ENCODE assay signal across 1 cellular context in the genomic region with DNA sequence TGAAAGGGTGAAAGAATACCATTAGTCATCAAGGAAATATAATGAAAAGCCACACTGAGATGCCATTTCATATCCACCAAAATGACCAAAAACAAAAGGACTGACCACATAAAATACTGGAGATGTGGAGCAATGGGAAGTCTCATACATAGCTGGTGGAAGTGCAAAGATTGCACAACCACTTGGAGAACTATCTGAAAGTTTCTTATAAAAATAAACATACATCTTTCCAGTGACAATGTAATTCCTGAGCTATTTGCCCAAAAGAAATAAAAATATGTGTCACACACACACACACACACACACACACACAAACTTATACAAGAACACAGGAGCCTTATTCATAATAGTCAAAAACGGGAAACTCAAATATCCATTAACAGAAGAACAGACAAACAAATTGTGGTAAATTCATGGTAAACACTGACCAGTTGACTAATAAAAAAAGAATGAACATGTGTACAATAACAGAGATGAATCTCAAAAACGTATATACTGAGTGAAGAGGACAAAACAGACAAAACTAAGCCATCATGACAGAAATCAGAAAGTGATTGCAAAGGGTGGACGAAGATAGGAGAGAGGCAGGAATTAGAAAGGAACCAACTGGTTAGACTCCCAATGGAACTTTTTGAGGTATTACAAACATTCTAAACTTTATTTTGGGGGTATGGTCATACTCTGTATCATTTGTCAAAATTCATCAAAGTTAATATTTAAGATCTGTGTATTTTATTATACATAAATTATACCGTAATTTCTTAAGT.
TF ChIP-seq lines count a peak whose summit lies in the region.

No MANE protein-coding gene starts in this region.

TF ChIP-seq in HepG2, 621 proteins besides CTCF, POLR2A, EP300 and RAD21 (continued from another document and continues in another):
- TF ChIP-seq NCOA2 (CRISPR knock-in tag; IDR thresholded peaks at IDR 0.05): 0 out of 2 replicates have a peak, but pooled peaks have one; percentile 13
- TF ChIP-seq ZGPAT (CRISPR knock-in tag; IDR thresholded peaks at IDR 0.05): no peak
- no peak for TF ChIP-seq FOXP4 (CRISPR knock-in tag; IDR thresholded peaks at IDR 0.05)
- no peak for TF ChIP-seq GMEB1 (CRISPR knock-in tag; IDR thresholded peaks at IDR 0.05; ENCODE audit: borderline replicate concordance)
- 0 out of 2 replicates have a peak, but pooled peaks have one; percentile 23 for TF ChIP-seq CREM (IDR thresholded peaks at IDR 0.05)
- TF ChIP-seq CREM (CRISPR knock-in tag; IDR thresholded peaks at IDR 0.05): no peak
- no peak for TF ChIP-seq ZNF235 (CRISPR knock-in tag; IDR thresholded peaks at IDR 0.05; ENCODE audit: borderline replicate concordance)
- 0 out of 2 replicates have a peak, but pooled peaks have one; percentile 57 for TF ChIP-seq GATAD2A (CRISPR knock-in tag; IDR thresholded peaks at IDR 0.05)
- no peak for TF ChIP-seq RBFOX2 (IDR thresholded peaks at IDR 0.05; ENCODE audit: low read depth, low read length)
- TF ChIP-seq RFX5 (IDR thresholded peaks at IDR 0.05; ENCODE audit: low read depth, low read length): no peak
- TF ChIP-seq, protein P1, sequence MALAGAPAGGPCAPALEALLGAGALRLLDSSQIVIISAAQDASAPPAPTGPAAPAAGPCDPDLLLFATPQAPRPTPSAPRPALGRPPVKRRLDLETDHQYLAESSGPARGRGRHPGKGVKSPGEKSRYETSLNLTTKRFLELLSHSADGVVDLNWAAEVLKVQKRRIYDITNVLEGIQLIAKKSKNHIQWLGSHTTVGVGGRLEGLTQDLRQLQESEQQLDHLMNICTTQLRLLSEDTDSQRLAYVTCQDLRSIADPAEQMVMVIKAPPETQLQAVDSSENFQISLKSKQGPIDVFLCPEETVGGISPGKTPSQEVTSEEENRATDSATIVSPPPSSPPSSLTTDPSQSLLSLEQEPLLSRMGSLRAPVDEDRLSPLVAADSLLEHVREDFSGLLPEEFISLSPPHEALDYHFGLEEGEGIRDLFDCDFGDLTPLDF (CRISPR knock-in tag; IDR thresholded peaks at IDR 0.05): no peak
- peak; percentile 32; the same call in 1 of the 2 replicates for TF ChIP-seq POGZ (CRISPR knock-in tag; IDR thresholded peaks at IDR 0.05)
- TF ChIP-seq TFAP4 (IDR thresholded peaks at IDR 0.05; ENCODE audit: borderline replicate concordance, low read depth): no peak
- no peak for TF ChIP-seq SOX13 (IDR thresholded peaks at IDR 0.05)
- peak in 1 of 2 experiments; percentile 48; a peak in 1 of 4 replicates for TF ChIP-seq SOX13 (CRISPR knock-in tag; conservative IDR thresholded peaks at IDR 0.05 in 1 of 2, IDR thresholded peaks at IDR 0.05 in 1 of 2)
- TF ChIP-seq CEBPG (CRISPR knock-in tag; IDR thresholded peaks at IDR 0.05): peak; percentile 90
- TF ChIP-seq SOX5 (CRISPR knock-in tag; IDR thresholded peaks at IDR 0.05; ENCODE audit: borderline replicate concordance): peak; percentile 33; the same call in 1 of the 2 replicates
- peak; percentile 26; the same call in 1 of the 2 replicates for TF ChIP-seq SAP130 (CRISPR knock-in tag; IDR thresholded peaks at IDR 0.05; ENCODE audit: low read depth)
- TF ChIP-seq ZSCAN22 (CRISPR knock-in tag; IDR thresholded peaks at IDR 0.05): no peak
- no peak for TF ChIP-seq HNRNPLL (IDR thresholded peaks at IDR 0.05; ENCODE audit: low read depth, low read length, poor library complexity, severe bottlenecking)
- TF ChIP-seq THAP11 (CRISPR knock-in tag; IDR thresholded peaks at IDR 0.05): no peak
- TF ChIP-seq ZNF574 (CRISPR knock-in tag; IDR thresholded peaks at IDR 0.05): no peak
- TF ChIP-seq BRD4 (CRISPR knock-in tag; IDR thresholded peaks at IDR 0.05): no peak
- TF ChIP-seq, protein P2, sequence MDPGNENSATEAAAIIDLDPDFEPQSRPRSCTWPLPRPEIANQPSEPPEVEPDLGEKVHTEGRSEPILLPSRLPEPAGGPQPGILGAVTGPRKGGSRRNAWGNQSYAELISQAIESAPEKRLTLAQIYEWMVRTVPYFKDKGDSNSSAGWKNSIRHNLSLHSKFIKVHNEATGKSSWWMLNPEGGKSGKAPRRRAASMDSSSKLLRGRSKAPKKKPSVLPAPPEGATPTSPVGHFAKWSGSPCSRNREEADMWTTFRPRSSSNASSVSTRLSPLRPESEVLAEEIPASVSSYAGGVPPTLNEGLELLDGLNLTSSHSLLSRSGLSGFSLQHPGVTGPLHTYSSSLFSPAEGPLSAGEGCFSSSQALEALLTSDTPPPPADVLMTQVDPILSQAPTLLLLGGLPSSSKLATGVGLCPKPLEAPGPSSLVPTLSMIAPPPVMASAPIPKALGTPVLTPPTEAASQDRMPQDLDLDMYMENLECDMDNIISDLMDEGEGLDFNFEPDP (CRISPR knock-in tag; conservative IDR thresholded peaks at IDR 0.05): no peak
- TF ChIP-seq ZNF644 (CRISPR knock-in tag; IDR thresholded peaks at IDR 0.05; ENCODE audit: low read depth): peak; percentile 69
- TF ChIP-seq NONO (IDR thresholded peaks at IDR 0.05): no peak
- no peak for TF ChIP-seq NONO (CRISPR knock-in tag; conservative IDR thresholded peaks at IDR 0.05)
- TF ChIP-seq, protein P3, sequence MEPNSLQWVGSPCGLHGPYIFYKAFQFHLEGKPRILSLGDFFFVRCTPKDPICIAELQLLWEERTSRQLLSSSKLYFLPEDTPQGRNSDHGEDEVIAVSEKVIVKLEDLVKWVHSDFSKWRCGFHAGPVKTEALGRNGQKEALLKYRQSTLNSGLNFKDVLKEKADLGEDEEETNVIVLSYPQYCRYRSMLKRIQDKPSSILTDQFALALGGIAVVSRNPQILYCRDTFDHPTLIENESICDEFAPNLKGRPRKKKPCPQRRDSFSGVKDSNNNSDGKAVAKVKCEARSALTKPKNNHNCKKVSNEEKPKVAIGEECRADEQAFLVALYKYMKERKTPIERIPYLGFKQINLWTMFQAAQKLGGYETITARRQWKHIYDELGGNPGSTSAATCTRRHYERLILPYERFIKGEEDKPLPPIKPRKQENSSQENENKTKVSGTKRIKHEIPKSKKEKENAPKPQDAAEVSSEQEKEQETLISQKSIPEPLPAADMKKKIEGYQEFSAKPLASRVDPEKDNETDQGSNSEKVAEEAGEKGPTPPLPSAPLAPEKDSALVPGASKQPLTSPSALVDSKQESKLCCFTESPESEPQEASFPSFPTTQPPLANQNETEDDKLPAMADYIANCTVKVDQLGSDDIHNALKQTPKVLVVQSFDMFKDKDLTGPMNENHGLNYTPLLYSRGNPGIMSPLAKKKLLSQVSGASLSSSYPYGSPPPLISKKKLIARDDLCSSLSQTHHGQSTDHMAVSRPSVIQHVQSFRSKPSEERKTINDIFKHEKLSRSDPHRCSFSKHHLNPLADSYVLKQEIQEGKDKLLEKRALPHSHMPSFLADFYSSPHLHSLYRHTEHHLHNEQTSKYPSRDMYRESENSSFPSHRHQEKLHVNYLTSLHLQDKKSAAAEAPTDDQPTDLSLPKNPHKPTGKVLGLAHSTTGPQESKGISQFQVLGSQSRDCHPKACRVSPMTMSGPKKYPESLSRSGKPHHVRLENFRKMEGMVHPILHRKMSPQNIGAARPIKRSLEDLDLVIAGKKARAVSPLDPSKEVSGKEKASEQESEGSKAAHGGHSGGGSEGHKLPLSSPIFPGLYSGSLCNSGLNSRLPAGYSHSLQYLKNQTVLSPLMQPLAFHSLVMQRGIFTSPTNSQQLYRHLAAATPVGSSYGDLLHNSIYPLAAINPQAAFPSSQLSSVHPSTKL (CRISPR knock-in tag; IDR thresholded peaks at IDR 0.05): peak; percentile 57
- no peak for TF ChIP-seq ZBTB34 (CRISPR knock-in tag; IDR thresholded peaks at IDR 0.05)
- no peak for TF ChIP-seq ATF5 (CRISPR knock-in tag; IDR thresholded peaks at IDR 0.05; ENCODE audit: low read depth)
- no peak for TF ChIP-seq TBX3 (IDR thresholded peaks at IDR 0.05; ENCODE audit: borderline replicate concordance)
- 0 out of 2 replicates have a peak, but pooled peaks have one; percentile 12 for TF ChIP-seq TCF7 (IDR thresholded peaks at IDR 0.05; ENCODE audit: low read depth)
- TF ChIP-seq AGO2 (optimal IDR thresholded peaks at IDR 0.05; ENCODE audit: low read depth, low read length): no peak
- TF ChIP-seq BCL6 (CRISPR knock-in tag; IDR thresholded peaks at IDR 0.05): peak; percentile 85
- TF ChIP-seq, protein P4, sequence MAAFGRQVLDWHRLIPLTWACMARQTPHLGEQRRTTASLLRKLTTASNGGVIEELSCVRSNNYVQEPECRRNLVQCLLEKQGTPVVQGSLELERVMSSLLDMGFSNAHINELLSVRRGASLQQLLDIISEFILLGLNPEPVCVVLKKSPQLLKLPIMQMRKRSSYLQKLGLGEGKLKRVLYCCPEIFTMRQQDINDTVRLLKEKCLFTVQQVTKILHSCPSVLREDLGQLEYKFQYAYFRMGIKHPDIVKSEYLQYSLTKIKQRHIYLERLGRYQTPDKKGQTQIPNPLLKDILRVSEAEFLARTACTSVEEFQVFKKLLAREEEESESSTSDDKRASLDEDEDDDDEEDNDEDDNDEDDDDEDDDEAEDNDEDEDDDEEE (CRISPR knock-in tag; IDR thresholded peaks at IDR 0.05): no peak
- TF ChIP-seq NFKB2 (CRISPR knock-in tag; IDR thresholded peaks at IDR 0.05; ENCODE audit: borderline replicate concordance): no peak
- TF ChIP-seq ZNF12 (CRISPR knock-in tag; IDR thresholded peaks at IDR 0.05): 0 out of 2 replicates have a peak, but pooled peaks have one; percentile 41
